Comparison of ENCODE assay signal across 9 cellular contexts in the genomic region with DNA sequence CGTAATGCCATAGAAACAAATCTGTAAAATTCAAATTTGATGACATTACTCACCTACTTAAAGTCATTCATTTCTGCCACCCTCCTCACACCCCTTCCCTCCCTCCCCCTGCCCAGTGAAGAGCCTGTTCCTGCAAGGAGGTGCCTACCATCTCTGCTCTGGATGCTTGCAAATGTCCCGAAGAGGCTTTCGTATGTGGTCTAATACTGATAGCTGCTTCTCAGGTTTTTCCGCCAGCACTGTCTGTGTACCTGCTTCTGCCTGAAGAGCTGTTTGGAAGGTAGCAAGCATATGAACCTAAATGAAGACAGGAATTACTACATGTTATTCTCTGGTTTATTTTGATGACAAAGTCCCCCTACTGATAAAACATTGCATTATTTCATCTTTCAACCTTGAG. TPM values are rescaled to one million over a fixed set of nuclear protein-coding genes. Genes with fewer than 3 reads are reported as not detected.
A peak's percentile ranks its signal among the peaks of the same experiment; 100 is the strongest.
DNase-seq lines count a peak whose midpoint lies in the region; ATAC-seq and TF ChIP-seq lines count a peak whose summit lies in the region.
"Had no signal": no experiment of that assay in that cellular context is flagged by ENCODE, and none has a peak within 500 bp of the region (broad histone marks: within the 10 kb centered on the region; RNA-seq: fewer than 3 reads in every experiment).

No MANE protein-coding gene starts in this region.

- H3K9ac ChIP-seq in skeletal muscle tissue (ENCODE audit: low read depth in 1 of 3, low read length in 3 of 3): peak overlapping the region in 2 of 3 donors; percentile 77 to 79

- no peak overlapping the region for H3K27ac Mint-ChIP-seq in activated CD4-positive, alpha-beta T cell treated with anti-CD3 and anti-CD28 coated beads for 36 hours
- H3K27ac Mint-ChIP-seq in activated CD4-positive, alpha-beta memory T cell treated with anti-CD3 and anti-CD28 coated beads for 36 hours: no peak overlapping the region
- no peak overlapping the region for H3K27ac Mint-ChIP-seq in glutamatergic neuron (ENCODE audit: unreplicated experiment)

- peaks cover 18% of the 10 kb centered on the region for H3K4me1 Mint-ChIP-seq in activated CD4-positive, alpha-beta T cell treated with anti-CD3 and anti-CD28 coated beads for 36 hours
- H3K4me1 Mint-ChIP-seq in activated CD4-positive, alpha-beta memory T cell treated with anti-CD3 and anti-CD28 coated beads for 36 hours (ENCODE audit: low read depth): peaks cover 15% of the 10 kb centered on the region
- peaks cover 9% of the 10 kb centered on the region for H3K4me1 Mint-ChIP-seq in glutamatergic neuron (ENCODE audit: low read depth, unreplicated experiment)

- H3K27me3 Mint-ChIP-seq in activated CD4-positive, alpha-beta T cell treated with anti-CD3 and anti-CD28 coated beads for 36 hours: peaks cover 21% of the 10 kb centered on the region
- H3K27me3 Mint-ChIP-seq in activated CD4-positive, alpha-beta memory T cell treated with anti-CD3 and anti-CD28 coated beads for 36 hours: peaks cover 28% of the 10 kb centered on the region
- peaks cover 4% of the 10 kb centered on the region for H3K27me3 Mint-ChIP-seq in glutamatergic neuron (ENCODE audit: unreplicated experiment)

- POLR2A ChIA-PET in activated CD4-positive, alpha-beta T cell treated with anti-CD3 and anti-CD28 coated beads for 36 hours (lab: Charles Lee): interaction anchor here (0.7 kb wide), 1 partner anchor 262 kb away, joined by 3 read pairs; no protein-coding TSS in a partner anchor
- POLR2A ChIA-PET in activated CD4-positive, alpha-beta memory T cell treated with anti-CD3 and anti-CD28 coated beads for 36 hours (lab: Charles Lee): interaction anchor here (1.0 to 1.1 kb wide), 2 partner anchors 235 to 286 kb away, joined by 3 to 5 read pairs; no protein-coding TSS in a partner anchor

- no peak for TF ChIP-seq CTCF in glutamatergic neuron (IDR thresholded peaks at IDR 0.05; ENCODE audit: partially characterized antibody, unreplicated experiment)

- H3K4me3 Mint-ChIP-seq in activated CD4-positive, alpha-beta T cell treated with anti-CD3 and anti-CD28 coated beads for 36 hours: peak overlapping the region; percentile 54
- H3K4me3 Mint-ChIP-seq in activated CD4-positive, alpha-beta memory T cell treated with anti-CD3 and anti-CD28 coated beads for 36 hours: peak overlapping the region; percentile 9
- H3K4me3 Mint-ChIP-seq in glutamatergic neuron (ENCODE audit: unreplicated experiment): peak overlapping the region; percentile 82

- intact Hi-C loops in activated CD4-positive, alpha-beta T cell treated with anti-CD3 and anti-CD28 coated beads for 36 hours (cut with DNase I, micrococcal nuclease): loop anchor here (2.0 to 5.0 kb wide), 4 partner anchors 74 to 348 kb away; a partner anchor contains a TSS
- intact Hi-C loops in activated CD4-positive, alpha-beta memory T cell treated with anti-CD3 and anti-CD28 coated beads for 36 hours (cut with micrococcal nuclease): loop anchor here (2.0 to 10.0 kb wide), 4 partner anchors 74 to 468 kb away; a partner anchor contains a TSS

- CTCF ChIA-PET in activated CD4-positive, alpha-beta T cell treated with anti-CD3 and anti-CD28 coated beads for 36 hours (lab: Charles Lee): interaction anchor here (0.6 to 5.1 kb wide), 34 partner anchors 9 to 535 kb away, joined by 3 to 88 read pairs (median 3); a partner anchor contains a TSS
- CTCF ChIA-PET in activated CD4-positive, alpha-beta memory T cell treated with anti-CD3 and anti-CD28 coated beads for 36 hours (lab: Charles Lee): interaction anchor here (0.6 to 6.2 kb wide), 45 partner anchors 9 to 562 kb away, joined by 3 to 114 read pairs (median 4); a partner anchor contains a TSS

- H3K27ac ChIP-seq in skeletal muscle tissue (ENCODE audit: low read depth, low read length): no peak overlapping the region

- H3K9me3 ChIP-seq in skeletal muscle tissue (ENCODE audit: control insufficient read depth in 3 of 3, low read length in 3 of 3): no peaks in the 10 kb centered on the region

- no peaks in the 10 kb centered on the region for H3K36me3 ChIP-seq in skeletal muscle tissue (ENCODE audit: control insufficient read depth in 3 of 3, insufficient read depth in 3 of 3, low read length in 3 of 3)

- H3K36me3 Mint-ChIP-seq in activated CD4-positive, alpha-beta T cell treated with anti-CD3 and anti-CD28 coated beads for 36 hours (ENCODE audit: low read depth): no peaks in the 10 kb centered on the region
- H3K36me3 Mint-ChIP-seq in activated CD4-positive, alpha-beta memory T cell treated with anti-CD3 and anti-CD28 coated beads for 36 hours: no peaks in the 10 kb centered on the region
- no peaks in the 10 kb centered on the region for H3K36me3 Mint-ChIP-seq in glutamatergic neuron (ENCODE audit: unreplicated experiment)

- DNase-seq in activated CD4-positive, alpha-beta T cell treated with anti-CD3 and anti-CD28 coated beads for 36 hours: peak; percentile 16
- DNase-seq in activated CD4-positive, alpha-beta T cell treated with anti-CD3 and anti-CD28 coated beads for 4 hours: no peak
- DNase-seq in activated CD4-positive, alpha-beta memory T cell treated with anti-CD3 and anti-CD28 coated beads for 36 hours: no peak
- DNase-seq in glutamatergic neuron (no peak), inferior parietal cortex (ENCODE audit: extremely low spot score) (no peak), islet precursor cell (no peak)
- DNase-seq: amniotic stem cell had no signal

- peak overlapping the region in 2 of 3 donors; percentile 24 to 64 for H3K4me3 ChIP-seq in skeletal muscle tissue (ENCODE audit: low read length in 3 of 3)

- no peak for ATAC-seq in activated CD4-positive, alpha-beta T cell treated with anti-CD3 and anti-CD28 coated beads for 36 hours
- no peak for ATAC-seq in HG02571 (IDR thresholded peaks at IDR 0.05; ENCODE audit: unreplicated experiment)

- H3K9me3 Mint-ChIP-seq in activated CD4-positive, alpha-beta T cell treated with anti-CD3 and anti-CD28 coated beads for 36 hours (ENCODE audit: low read depth): no peaks in the 10 kb centered on the region
- no peaks in the 10 kb centered on the region for H3K9me3 Mint-ChIP-seq in activated CD4-positive, alpha-beta memory T cell treated with anti-CD3 and anti-CD28 coated beads for 36 hours
- peaks cover 3% of the 10 kb centered on the region for H3K9me3 Mint-ChIP-seq in glutamatergic neuron (ENCODE audit: unreplicated experiment)

- H3K27me3 ChIP-seq in skeletal muscle tissue (ENCODE audit: control insufficient read depth in 3 of 3, insufficient read depth in 3 of 3, low read length in 3 of 3): no peaks in the 10 kb centered on the region

- H3K4me1 ChIP-seq in skeletal muscle tissue (ENCODE audit: control insufficient read depth in 3 of 3, insufficient read depth in 3 of 3, low read length in 3 of 3): peaks cover 0 to 7% (median 2%) of the 10 kb centered on the region in 3 donors

RNA-seq across cellular contexts. Expression of a gene that starts 57.1 kb away (rescaled TPM):
- total RNA-seq in activated CD4-positive, alpha-beta T cell treated with anti-CD3 and anti-CD28 coated beads for 36 hours: 10 to 100 TPM; 31.8 to 40.5 TPM
- 10 to 100 TPM; 30.1 to 32.7 TPM for total RNA-seq in activated CD4-positive, alpha-beta memory T cell treated with anti-CD3 and anti-CD28 coated beads for 36 hours
- 27.7 TPM for total RNA-seq in glutamatergic neuron (ENCODE audit: unreplicated experiment)
- 15.1 TPM for total RNA-seq in skeletal muscle tissue

RNA-seq across cellular contexts. Expression of a gene that starts 57.2 kb away (rescaled TPM):
- 10 to 100 TPM; 10.1 to 13.6 TPM for total RNA-seq in activated CD4-positive, alpha-beta T cell treated with anti-CD3 and anti-CD28 coated beads for 36 hours
- total RNA-seq in activated CD4-positive, alpha-beta memory T cell treated with anti-CD3 and anti-CD28 coated beads for 36 hours: 1 to 10 TPM; 9.3 to 9.5 TPM
- total RNA-seq in glutamatergic neuron (ENCODE audit: unreplicated experiment): 5.7 TPM
- total RNA-seq in skeletal muscle tissue: 3.7 TPM

Comparison
In these comparisons a context has a peak if more than half of its experiments do, and no peak if none do; other contexts are left out.
1. H3K4me3 Mint-ChIP-seq: peak in every context shown above with its lines; median percentile 82 in glutamatergic neuron; 54 in activated CD4-positive, alpha-beta T cell treated with anti-CD3 and anti-CD28 coated beads for 36 hours; 9 in activated CD4-positive, alpha-beta memory T cell treated with anti-CD3 and anti-CD28 coated beads for 36 hours.